Comparison of ENCODE assay signal across 11 cellular contexts in genomic region chr2:120596191-120596781, GRCh38.
DNase-seq lines count a peak whose midpoint lies in the region; ATAC-seq, FAIRE-seq and TF ChIP-seq lines count a peak whose summit lies in the region.
"Had no signal": no experiment of that assay in that cellular context is flagged by ENCODE, and none has a peak within 500 bp of the region (broad histone marks: within the 10 kb centered on the region; RNA-seq: fewer than 3 reads in every experiment).

No MANE protein-coding gene starts in this region.

- no peaks in the 10 kb centered on the region for H3K36me3 Mint-ChIP-seq in T-cell

- H4K20me1 ChIP-seq in HepG2 (ENCODE audit: insufficient read depth, low read length), result peaks cover 5% of the 10 kb centered on the region; the same call in 1 of the 2 replicates

- intact Hi-C loops in HepG2 (cut with micrococcal nuclease; ENCODE audit: unreplicated experiment), result no loop called here

- H3K9me3 ChIP-seq in HepG2 (ENCODE audit: low read length), result no peaks in the 10 kb centered on the region
- H3K9me3 ChIP-seq: BE2C had no signal

- TF ChIP-seq POLR2A in HepG2 (IDR thresholded peaks at IDR 0.05; ENCODE audit: insufficient read depth in 1 of 2, low read depth in 2 of 2, low read length in 2 of 2), result no peak

- 47% methylated on average over 13 of the region's 15 CpGs for WGBS in HepG2 (ENCODE audit: low lambda C conversion rate)

- no peaks in the 10 kb centered on the region for H3K4me1 Mint-ChIP-seq in T-cell

- in situ Hi-C loops in HepG2 (cut with HindIII; ENCODE audit: extremely low pct_ligation_motif_present, low pct_unique_long_range_greater_than_20kb), result no loop called here

- H3K4me3 ChIP-seq in HepG2 (replicated peaks in 1 of 3; ENCODE audit: insufficient read depth in 1 of 3, low read depth in 2 of 3, low read length in 3 of 3) (no peak overlapping the region), skin epidermis (no peak overlapping the region)

- no TSS peak for BruUV-seq in HepG2 (replicated peaks; lab: Mats Ljungman, UMichigan)

- H3K4me1 ChIP-seq in HepG2 (ENCODE audit: insufficient read depth, low read length), result peaks cover 13% of the 10 kb centered on the region; the same call in 1 of the 2 replicates
- H3K4me1 ChIP-seq: BE2C had no signal

- H3K9ac ChIP-seq in HepG2 (ENCODE audit: insufficient read depth, low read depth, low read length), result no peak overlapping the region

- peaks cover 10 to 89% of the 10 kb centered on the region in 2 experiments for H3K27me3 ChIP-seq in HepG2 (ENCODE audit: control insufficient read depth in 1 of 2, insufficient read depth in 2 of 2, low read length in 2 of 2)
- H3K27me3 ChIP-seq: BE2C had no signal

- no peak for TF ChIP-seq EP300 in HepG2 (IDR thresholded peaks at IDR 0.05; ENCODE audit: low read depth in 2 of 2, low read length in 2 of 2)
- no peak for TF ChIP-seq EP300 in HepG2 (CRISPR knock-in tag; IDR thresholded peaks at IDR 0.05; ENCODE audit: borderline replicate concordance)

- no peak for FAIRE-seq in HepG2 (lab: Jason Lieb, UNC)

- CTCF ChIA-PET in HepG2 (lab: Yijun Ruan, JAX; ENCODE audit: low intra/inter-chr PET ratio, low total read pairs) (no interaction called here), T-cell (lab: Charles Lee) (no interaction called here)

- POLR2A ChIA-PET in HepG2 (lab: Yijun Ruan, JAX) (interaction anchor here (1.2 kb wide), 1 partner anchor 43 kb away, joined by 4 read pairs; no protein-coding TSS in a partner anchor), T-cell (lab: Charles Lee) (no interaction called here)

- no peaks in the 10 kb centered on the region for H3K79me2 ChIP-seq in HepG2 (ENCODE audit: insufficient read depth, low read length)

- no peaks in the 10 kb centered on the region for H3K9me3 Mint-ChIP-seq in T-cell

- no peak overlapping the region for H3K4me3 Mint-ChIP-seq in T-cell

- peak overlapping the region; percentile 81 for H3K27ac ChIP-seq in caudate nucleus (ENCODE audit: low read depth, low read length)
- H3K27ac ChIP-seq in HepG2 (ENCODE audit: extremely low read length, insufficient read depth, low read length), result no peak overlapping the region
- H3K27ac ChIP-seq in skin epidermis, result peak overlapping the region in 16 of 21 experiments; percentile 3 to 85 (median 48)

- TF ChIP-seq RAD21 in HepG2 (CRISPR knock-in tag; IDR thresholded peaks at IDR 0.05), result no peak

- no peak overlapping the region for H3K4me2 ChIP-seq in HepG2 (ENCODE audit: low read depth, low read length)

- peak; percentile 36 for DNase-seq in GM03348 (ENCODE audit: low spot score)
- DNase-seq in caudate nucleus (lab: John Stamatoyannopoulos, UW), result peak in 32 of 61 donors; percentile 12 to 49 (median 34)
- DNase-seq in HepG2 (ENCODE audit: low spot score), result no peak
- DNase-seq in cerebellar nuclear complex (lab: John Stamatoyannopoulos, UW), result no peak
- no peak for DNase-seq in T-cell
- DNase-seq: BE2C, KG1, OCI-M1 had no signal

- TF ChIP-seq CTCF in HepG2 (CRISPR knock-in tag; IDR thresholded peaks at IDR 0.05), result no peak

- no peak overlapping the region for H3K27ac Mint-ChIP-seq in T-cell

- ATAC-seq in HepG2, result peak; percentile 26
- ATAC-seq in HG03460 (IDR thresholded peaks at IDR 0.05; ENCODE audit: unreplicated experiment), result no peak
- ATAC-seq in HG03095 (IDR thresholded peaks at IDR 0.05; ENCODE audit: unreplicated experiment), result no peak
- ATAC-seq in T-cell (replicated peaks in 1 of 4), result no peak

- no peaks in the 10 kb centered on the region for H3K36me3 ChIP-seq in HepG2 (replicated peaks in 1 of 2; ENCODE audit: control insufficient read depth in 1 of 2, insufficient read depth in 2 of 2, low read length in 2 of 2)
- H3K36me3 ChIP-seq: BE2C had no signal

- peaks cover 1 to 7% of the 10 kb centered on the region in 2 donors for H3K27me3 Mint-ChIP-seq in T-cell

- no peak overlapping the region for H2AFZ ChIP-seq in HepG2 (ENCODE audit: low read length)

TF ChIP-seq in HepG2, 621 proteins besides CTCF, POLR2A, EP300 and RAD21:
- TF ChIP-seq SAP130 (CRISPR knock-in tag; IDR thresholded peaks at IDR 0.05; ENCODE audit: low read depth) (no peak), ZNF768 (CRISPR knock-in tag; IDR thresholded peaks at IDR 0.05) (0 out of 2 replicates have a peak, but pooled peaks have one; percentile 39), GABPA (IDR thresholded peaks at IDR 0.05; ENCODE audit: low read depth, low read length) (0 out of 2 replicates have a peak, but pooled peaks have one; percentile 10), GABPA (CRISPR knock-in tag; IDR thresholded peaks at IDR 0.05; ENCODE audit: low read depth) (no peak)

Comparison
In these comparisons a context has a peak if more than half of its experiments do, and no peak if none do; other contexts are left out.
1. DNase-seq: peak in GM03348 (single experiment) and caudate nucleus (32 of 61); none in HepG2 (single experiment), cerebellar nuclear complex (0 of 2) and T-cell (0 of 34).